ENCODE assay signal across 22 cellular contexts in the genomic region with DNA sequence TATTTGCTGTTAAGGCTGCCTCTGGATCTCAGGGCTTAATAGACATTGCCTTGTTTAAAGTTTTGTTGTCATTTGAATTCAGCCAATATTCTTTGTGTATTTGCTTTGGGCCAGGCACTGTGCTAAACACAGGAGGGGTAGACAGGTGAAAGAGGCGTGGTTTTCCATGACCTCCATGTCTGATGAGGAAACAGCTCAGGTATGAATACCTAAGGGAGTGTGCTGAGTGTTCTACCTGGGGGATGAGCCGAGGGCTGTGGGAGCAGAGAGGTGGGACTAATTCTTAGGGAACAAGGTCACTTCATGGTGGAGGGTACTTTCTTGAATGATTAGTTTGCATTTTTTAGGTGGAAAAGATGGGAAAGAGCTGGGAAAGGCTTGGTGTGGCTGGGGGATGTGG.
"Had no signal": no experiment of that assay in that cellular context is flagged by ENCODE, and none has a peak within 500 bp of the region (broad histone marks: within the 10 kb centered on the region; RNA-seq: fewer than 3 reads in every experiment).

No MANE protein-coding gene starts in this region.

- H3K36me3 Mint-ChIP-seq: activated CD8-positive, alpha-beta memory T cell treated with anti-CD3 and anti-CD28 coated beads, Interleukin-2, amount 10 ng/mL, durations not matched to agents 7 days and 5 days; activated naive CD4-positive, alpha-beta T cell treated with anti-CD3 and anti-CD28 coated beads, Interleukin-2, amount 50 U/mL, for 72 hours; naive thymus-derived CD4-positive, alpha-beta T cell; stimulated activated naive B cell treated with anti-CD40 and anti-IgM and Interleukin-4, amounts not matched to agents 10 μg/mL and 1 μg/mL and 100 μg/mL, for 72 hours had no signal

- ATAC-seq: activated CD8-positive, alpha-beta memory T cell treated with anti-CD3 and anti-CD28 coated beads, Interleukin-2, amount 10 ng/mL, durations not matched to agents 7 days and 5 days; activated CD8-positive, alpha-beta T cell treated with anti-CD3 and anti-CD28 coated beads for 36 hours; activated naive CD4-positive, alpha-beta T cell treated with anti-CD3 and anti-CD28 coated beads, Interleukin-2, amount 50 U/mL, for 72 hours; gastroesophageal sphincter; left lung; naive thymus-derived CD4-positive, alpha-beta T cell; stimulated activated naive B cell treated with anti-CD40 and anti-IgM and Interleukin-4, amounts not matched to agents 10 μg/mL and 1 μg/mL and 100 μg/mL, for 72 hours had no signal

- H3K4me3 ChIP-seq: breast epithelium, gastroesophageal sphincter, left lung, right atrium auricular region, smooth muscle cell, stomach, tibial artery had no signal

- H3K9me3 Mint-ChIP-seq: activated CD8-positive, alpha-beta T cell treated with anti-CD3 and anti-CD28 coated beads for 36 hours; activated T-helper 2 cell treated with anti-CD3 and anti-CD28 coated beads, Interferon-gamma antibody, Interleukin-2, Interleukin-4, amounts not matched to agents 10 μg/mL and 5 μg/mL and 100 μg/mL, durations not matched to agents 14 hours and 24 hours and 36 hours; central memory CD8-positive, alpha-beta T cell; dendritic cell treated with granulocyte-macrophage colony-stimulating factor and Interleukin-4, amounts not matched to agents 40 ng/mL and 50 ng/mL, for 4 days; endodermal cell had no signal

- H3K27ac Mint-ChIP-seq: activated B cell treated with CpG ODN at 0.5 μM for 24 hours; activated CD8-positive, alpha-beta memory T cell treated with anti-CD3 and anti-CD28 coated beads, Interleukin-2, amount 10 ng/mL, durations not matched to agents 7 days and 5 days; activated CD8-positive, alpha-beta T cell treated with anti-CD3 and anti-CD28 coated beads for 36 hours; activated naive CD4-positive, alpha-beta T cell treated with anti-CD3 and anti-CD28 coated beads, Interleukin-2, amount 50 U/mL, for 72 hours; activated T-helper 2 cell treated with anti-CD3 and anti-CD28 coated beads, Interferon-gamma antibody, Interleukin-2, Interleukin-4, amounts not matched to agents 10 μg/mL and 5 μg/mL and 100 μg/mL, durations not matched to agents 14 hours and 24 hours and 36 hours; dendritic cell treated with granulocyte-macrophage colony-stimulating factor and Interleukin-4, amounts not matched to agents 40 ng/mL and 50 ng/mL, for 4 days; endodermal cell; naive thymus-derived CD4-positive, alpha-beta T cell; stimulated activated naive B cell treated with anti-CD40 and anti-IgM and Interleukin-4, amounts not matched to agents 10 μg/mL and 1 μg/mL and 100 μg/mL, for 72 hours had no signal

- DNase-seq: activated B cell treated with CpG ODN at 0.5 μM for 24 hours; activated CD4-positive, alpha-beta T cell treated with anti-CD3 and anti-CD28 coated beads, Interleukin-2, amount 50 U/mL, for 1 hour; activated CD8-positive, alpha-beta memory T cell treated with anti-CD3 and anti-CD28 coated beads, Interleukin-2, amount 10 ng/mL, durations not matched to agents 7 days and 5 days; activated CD8-positive, alpha-beta T cell treated with anti-CD3 and anti-CD28 coated beads for 36 hours; activated T-cell treated with anti-CD3 and anti-CD28 coated beads, Interleukin-2, amount 50 U/mL, for 48 hours; endodermal cell; hippocampal formation; left lung; naive thymus-derived CD4-positive, alpha-beta T cell; stimulated activated CD4-positive, alpha-beta T cell treated with anti-CD3 and anti-CD28 coated beads, Interleukin-1b, Interleukin-23, amount 100 ng/mL, for 48 hours; stimulated activated naive B cell treated with anti-CD40 and anti-IgM and Interleukin-4, amounts not matched to agents 10 μg/mL and 1 μg/mL and 100 μg/mL, for 72 hours; stomach; T-helper 2 cell; tibial artery had no signal

- H3K9me3 ChIP-seq: breast epithelium, gastroesophageal sphincter, left lung, right atrium auricular region, stomach, tibial artery had no signal

- H3K36me3 ChIP-seq: breast epithelium, gastroesophageal sphincter, left lung, right atrium auricular region, stomach, tibial artery had no signal

- H3K4me1 ChIP-seq: breast epithelium had no signal

- H3K4me2 ChIP-seq: smooth muscle cell had no signal

- H3K27ac ChIP-seq: breast epithelium, gastroesophageal sphincter, left lung, right atrium auricular region, stomach, tibial artery had no signal

- H3K27me3 ChIP-seq: breast epithelium, gastroesophageal sphincter, left lung, right atrium auricular region, stomach, tibial artery had no signal

- H3K4me3 Mint-ChIP-seq: activated B cell treated with CpG ODN at 0.5 μM for 24 hours; activated CD8-positive, alpha-beta memory T cell treated with anti-CD3 and anti-CD28 coated beads, Interleukin-2, amount 10 ng/mL, durations not matched to agents 7 days and 5 days; activated CD8-positive, alpha-beta T cell treated with anti-CD3 and anti-CD28 coated beads for 36 hours; central memory CD8-positive, alpha-beta T cell; dendritic cell treated with granulocyte-macrophage colony-stimulating factor and Interleukin-4, amounts not matched to agents 40 ng/mL and 50 ng/mL, for 4 days; endodermal cell; naive thymus-derived CD4-positive, alpha-beta T cell; stimulated activated naive B cell treated with anti-CD40 and anti-IgM and Interleukin-4, amounts not matched to agents 10 μg/mL and 1 μg/mL and 100 μg/mL, for 72 hours had no signal

- H3K4me1 Mint-ChIP-seq: activated B cell treated with CpG ODN at 0.5 μM for 24 hours; activated CD8-positive, alpha-beta memory T cell treated with anti-CD3 and anti-CD28 coated beads, Interleukin-2, amount 10 ng/mL, durations not matched to agents 7 days and 5 days; central memory CD8-positive, alpha-beta T cell; naive thymus-derived CD4-positive, alpha-beta T cell; stimulated activated naive B cell treated with anti-CD40 and anti-IgM and Interleukin-4, amounts not matched to agents 10 μg/mL and 1 μg/mL and 100 μg/mL, for 72 hours had no signal
